In genomic region chr15:50627351-50628055, GRCh38 we compare ENCODE assay signal across 15 cellular contexts. TPM values are rescaled to one million over a fixed set of nuclear protein-coding genes. Genes with fewer than 3 reads are reported as not detected.
DNase-seq lines count a peak whose midpoint lies in the region; ATAC-seq and TF ChIP-seq lines count a peak whose summit lies in the region.
"Had no signal": no experiment of that assay in that cellular context is flagged by ENCODE, and none has a peak within 500 bp of the region (broad histone marks: within the 10 kb centered on the region; RNA-seq: fewer than 3 reads in every experiment).

No MANE protein-coding gene starts in this region.

- H2AFZ ChIP-seq in smooth muscle cell (ENCODE audit: low read depth): no peak overlapping the region

- H3K27me3 Mint-ChIP-seq in activated naive CD4-positive, alpha-beta T cell treated with anti-CD3 and anti-CD28 coated beads, Interleukin-2, amount 10 ng/mL, durations not matched to agents 7 days and 5 days: no peaks in the 10 kb centered on the region
- no peaks in the 10 kb centered on the region for H3K27me3 Mint-ChIP-seq in T-helper 17 cell

- CTCF ChIA-PET in activated naive CD4-positive, alpha-beta T cell treated with anti-CD3 and anti-CD28 coated beads, Interleukin-2, amount 10 ng/mL, durations not matched to agents 7 days and 5 days (lab: Charles Lee): interaction anchor here (1.6 kb wide), 1 partner anchor 17 kb away, joined by 3 read pairs; no protein-coding TSS in a partner anchor

- H3K9me3 ChIP-seq in T-helper 17 cell (ENCODE audit: control insufficient read depth, low read length, poor library complexity, severe bottlenecking) (no peaks in the 10 kb centered on the region), smooth muscle cell (replicated peaks; ENCODE audit: low read depth) (no peaks in the 10 kb centered on the region)
- H3K9me3 ChIP-seq: HAP-1, ovary, thoracic aorta had no signal

- no peaks in the 10 kb centered on the region for H3K79me2 ChIP-seq in smooth muscle cell (ENCODE audit: low read depth)

- peak overlapping the region; percentile 21 for H3K4me2 ChIP-seq in smooth muscle cell

- DNase-seq in activated naive CD4-positive, alpha-beta T cell treated with anti-CD3 and anti-CD28 coated beads, Interleukin-2, amount 50 U/mL, for 72 hours (ENCODE audit: low spot score in 2 of 2): no peak
- DNase-seq in activated naive CD4-positive, alpha-beta T cell treated with anti-CD3 and anti-CD28 coated beads, Interleukin-2, amount 10 ng/mL, durations not matched to agents 7 days and 5 days: no peak
- DNase-seq in T-helper 17 cell: no peak
- DNase-seq in fibroblast of mammary gland (ENCODE audit: low read depth): peak; percentile 15
- DNase-seq in smooth muscle cell (lab: John Stamatoyannopoulos, UW; ENCODE audit: unreplicated experiment): no peak
- DNase-seq in NCI-H446 treated with DMSO at 0.1 percent for 48 hours (lab: John Stamatoyannopoulos, UW): no peak
- DNase-seq in AML-193 (lab: John Stamatoyannopoulos, UW): no peak
- no peak for DNase-seq in stimulated activated CD4-positive, alpha-beta T cell treated with anti-CD3 and anti-CD28 coated beads, Interleukin-4, amount 100 ng/mL, for 1 hour
- DNase-seq: activated CD8-positive, alpha-beta memory T cell treated with anti-CD3 and anti-CD28 coated beads, Interleukin-2, amount 50 U/mL, for 48 hours; foreskin melanocyte; kidney glomerular epithelial cell; NCI-H1436 treated with DMSO at 0.1 percent for 48 hours; ovary had no signal

- peaks cover 0 to 6% of the 10 kb centered on the region in 2 donors for H3K36me3 Mint-ChIP-seq in activated naive CD4-positive, alpha-beta T cell treated with anti-CD3 and anti-CD28 coated beads, Interleukin-2, amount 50 U/mL, for 72 hours
- H3K36me3 Mint-ChIP-seq in activated naive CD4-positive, alpha-beta T cell treated with anti-CD3 and anti-CD28 coated beads, Interleukin-2, amount 10 ng/mL, durations not matched to agents 7 days and 5 days: peaks cover 31% of the 10 kb centered on the region
- H3K36me3 Mint-ChIP-seq in T-helper 17 cell (ENCODE audit: low read depth): peaks cover 9% of the 10 kb centered on the region

- peak overlapping the region in 1 of 2 donors; percentile 31 for H3K27ac Mint-ChIP-seq in activated naive CD4-positive, alpha-beta T cell treated with anti-CD3 and anti-CD28 coated beads, Interleukin-2, amount 50 U/mL, for 72 hours
- no peak overlapping the region for H3K27ac Mint-ChIP-seq in activated naive CD4-positive, alpha-beta T cell treated with anti-CD3 and anti-CD28 coated beads, Interleukin-2, amount 10 ng/mL, durations not matched to agents 7 days and 5 days
- peak overlapping the region; percentile 75 for H3K27ac Mint-ChIP-seq in T-helper 17 cell

- WGBS in smooth muscle cell (ENCODE audit: low lambda C conversion rate): 64% methylated on average over 4 of the region's 4 CpGs

- H3F3A ChIP-seq in smooth muscle cell (ENCODE audit: low read depth): peaks cover 3% of the 10 kb centered on the region

- TF ChIP-seq CTCF in fibroblast of mammary gland (conservative IDR thresholded peaks at IDR 0.05; ENCODE audit: control insufficient read depth, insufficient read depth, low read depth, low read length) (no peak), smooth muscle cell (IDR thresholded peaks at IDR 0.05; ENCODE audit: borderline replicate concordance, insufficient read depth, poor library complexity, severe bottlenecking) (no peak)

- no peaks in the 10 kb centered on the region for H3K9me3 Mint-ChIP-seq in activated naive CD4-positive, alpha-beta T cell treated with anti-CD3 and anti-CD28 coated beads, Interleukin-2, amount 50 U/mL, for 72 hours
- no peaks in the 10 kb centered on the region for H3K9me3 Mint-ChIP-seq in activated naive CD4-positive, alpha-beta T cell treated with anti-CD3 and anti-CD28 coated beads, Interleukin-2, amount 10 ng/mL, durations not matched to agents 7 days and 5 days

- H3K27ac ChIP-seq in smooth muscle cell (ENCODE audit: low read depth): peak overlapping the region; percentile 23
- H3K27ac ChIP-seq: ovary, thoracic aorta had no signal

- H3K36me3 ChIP-seq in smooth muscle cell (ENCODE audit: low read depth): peaks cover 4% of the 10 kb centered on the region
- H3K36me3 ChIP-seq: ovary had no signal

- H4K20me1 ChIP-seq in smooth muscle cell (ENCODE audit: low read depth): no peaks in the 10 kb centered on the region

- H3K4me3 ChIP-seq in fibroblast of mammary gland (ENCODE audit: control insufficient read depth, low read depth, low read length) (no peak overlapping the region), smooth muscle cell (no peak overlapping the region)
- H3K4me3 ChIP-seq: HAP-1, ovary, thoracic aorta had no signal

- peak; percentile 85 to 92 for ATAC-seq in activated naive CD4-positive, alpha-beta T cell treated with anti-CD3 and anti-CD28 coated beads, Interleukin-2, amount 50 U/mL, for 72 hours
- no peak for ATAC-seq in T-helper 17 cell

- H3K27me3 ChIP-seq in smooth muscle cell (ENCODE audit: low read depth): no peaks in the 10 kb centered on the region
- H3K27me3 ChIP-seq: ovary had no signal

- H3K4me3 Mint-ChIP-seq in activated naive CD4-positive, alpha-beta T cell treated with anti-CD3 and anti-CD28 coated beads, Interleukin-2, amount 10 ng/mL, durations not matched to agents 7 days and 5 days: no peak overlapping the region
- peak overlapping the region; percentile 64 for H3K4me3 Mint-ChIP-seq in T-helper 17 cell

- H3K9ac ChIP-seq in smooth muscle cell (ENCODE audit: low read depth): no peak overlapping the region

- H3K4me1 ChIP-seq in smooth muscle cell (ENCODE audit: low read depth): no peaks in the 10 kb centered on the region
- H3K4me1 ChIP-seq: HAP-1 had no signal

- no peaks in the 10 kb centered on the region for H3K4me1 Mint-ChIP-seq in activated naive CD4-positive, alpha-beta T cell treated with anti-CD3 and anti-CD28 coated beads, Interleukin-2, amount 10 ng/mL, durations not matched to agents 7 days and 5 days
- peaks cover 7% of the 10 kb centered on the region for H3K4me1 Mint-ChIP-seq in T-helper 17 cell

RNA-seq across cellular contexts. Expression of gene TRPM7, which starts 59.1 kb away (rescaled TPM):
- total RNA-seq in activated naive CD4-positive, alpha-beta T cell treated with anti-CD3 and anti-CD28 coated beads, Interleukin-2, amount 50 U/mL, for 72 hours: 10 to 100 TPM; 48.3 to 55.8 TPM
- 10 to 100 TPM; 40.2 to 44.2 TPM for total RNA-seq in T-helper 17 cell
- total RNA-seq in smooth muscle cell: 28.2 and 32.8 TPM in 2 replicates
- 5.6 and 6.3 TPM in 2 replicates for polyA plus RNA-seq in smooth muscle cell
